Comparison of ENCODE assay signal across 8 cellular contexts in genomic region chr20:36462440-36463211, GRCh38.
DNase-seq lines count a peak whose midpoint lies in the region; ATAC-seq and TF ChIP-seq lines count a peak whose summit lies in the region.

No MANE protein-coding gene starts in this region.

- H3K27me3 ChIP-seq in OCI-LY1 (ENCODE audit: insufficient read depth, low read length) (no peaks in the 10 kb centered on the region), right lobe of liver (no peaks in the 10 kb centered on the region), thoracic aorta (replicated peaks; ENCODE audit: insufficient read depth) (no peaks in the 10 kb centered on the region)

- H3K9ac ChIP-seq in OCI-LY1 (ENCODE audit: low read length): peak overlapping the region; percentile 76

- no peaks in the 10 kb centered on the region for H3K27me3 Mint-ChIP-seq in chondrocyte (ENCODE audit: low read depth)

- no peaks in the 10 kb centered on the region for H3F3A ChIP-seq in OCI-LY1 (ENCODE audit: insufficient read depth, low read length)

- H3K9me2 ChIP-seq in OCI-LY1 (ENCODE audit: low read depth, low read length): no peaks in the 10 kb centered on the region

- H2AFZ ChIP-seq in OCI-LY1 (ENCODE audit: low read length): no peak overlapping the region

- intact Hi-C loops in right lobe of liver (cut with DNase I): no loop called here

- no peaks in the 10 kb centered on the region for H3K9me3 Mint-ChIP-seq in chondrocyte (ENCODE audit: low read depth)

- no peaks in the 10 kb centered on the region for H4K20me1 ChIP-seq in OCI-LY1 (ENCODE audit: insufficient read depth, low read length)

- H3K36me3 ChIP-seq in OCI-LY1 (ENCODE audit: insufficient read depth, low read length) (no peaks in the 10 kb centered on the region), right lobe of liver (no peaks in the 10 kb centered on the region), thoracic aorta (no peaks in the 10 kb centered on the region)

- WGBS in right lobe of liver (ENCODE audit: insufficient coverage, low coverage, low lambda C conversion rate, missing lambda C conversion rate): 6% methylated on average over 17 of the region's 21 CpGs

- no peaks in the 10 kb centered on the region for H3K9me3 ChIP-seq in OCI-LY1 (ENCODE audit: low read length)
- H3K9me3 ChIP-seq in right lobe of liver: no peaks in the 10 kb centered on the region
- H3K9me3 ChIP-seq in thoracic aorta: no peaks in the 10 kb centered on the region

- H3K4me1 ChIP-seq in OCI-LY1 (ENCODE audit: insufficient read depth, low read length, severe bottlenecking): peaks cover 37% of the 10 kb centered on the region
- peaks cover 0 to 29% (median 5%) of the 10 kb centered on the region in 4 donors for H3K4me1 ChIP-seq in right lobe of liver
- peaks cover 45 to 54% of the 10 kb centered on the region in 2 donors for H3K4me1 ChIP-seq in thoracic aorta (ENCODE audit: control insufficient read depth in 1 of 2, low read depth in 2 of 2)

- H3K79me2 ChIP-seq in OCI-LY1 (ENCODE audit: insufficient read depth, low read length): no peaks in the 10 kb centered on the region

- ATAC-seq in right lobe of liver (peak; percentile 1 to 47 (median 8)), thoracic aorta (ENCODE audit: insufficient number of reproducible peaks, low FRiP score, low read depth) (peak; percentile 34), GM21723 (IDR thresholded peaks at IDR 0.05; ENCODE audit: unreplicated experiment) (no peak)

- TF ChIP-seq CTCF in GM12875 (IDR thresholded peaks at IDR 0.05; ENCODE audit: borderline replicate concordance, insufficient read depth, low read depth, low read length): no peak
- TF ChIP-seq CTCF in OCI-LY1 (IDR thresholded peaks at IDR 0.05; ENCODE audit: low read length): no peak
- TF ChIP-seq CTCF in chondrocyte (IDR thresholded peaks at IDR 0.05): no peak
- TF ChIP-seq CTCF in right lobe of liver (IDR thresholded peaks at IDR 0.05): no peak
- no peak for TF ChIP-seq CTCF in thoracic aorta (IDR thresholded peaks at IDR 0.05)

- H3K36me3 Mint-ChIP-seq in chondrocyte (ENCODE audit: low read depth): peaks cover 2% of the 10 kb centered on the region

- H3K4me2 ChIP-seq in OCI-LY1 (ENCODE audit: low read length): peak overlapping the region; percentile 77

- H3K4me1 Mint-ChIP-seq in chondrocyte (ENCODE audit: low read depth): peaks cover 53% of the 10 kb centered on the region

- H3K4me3 ChIP-seq in GM12875 (ENCODE audit: low read depth, low read length) (peak overlapping the region; percentile 70), OCI-LY1 (ENCODE audit: low read depth, low read length, poor library complexity, severe bottlenecking) (peak overlapping the region; percentile 81), right lobe of liver (peak overlapping the region; percentile 67 to 87 (median 73)), thoracic aorta (peak overlapping the region; percentile 83)

- H3K27ac ChIP-seq in OCI-LY1 (ENCODE audit: low read depth, low read length, poor library complexity, severe bottlenecking): no peak overlapping the region
- H3K27ac ChIP-seq in right lobe of liver: peak overlapping the region; percentile 75 to 96 (median 88)
- peak overlapping the region; percentile 97 to 100 for H3K27ac ChIP-seq in thoracic aorta

- DNase-seq in chondrocyte (ENCODE audit: low spot score): no peak
- peak in 1 of 3 donors; percentile 69 for DNase-seq in right lobe of liver
- DNase-seq in thoracic aorta (ENCODE audit: low spot score): no peak
- no peak for DNase-seq in GF-D8 (lab: John Stamatoyannopoulos, UW)
- DNase-seq in NCI-H1092 (lab: John Stamatoyannopoulos, UW): no peak

- TF ChIP-seq POLR2A in right lobe of liver (IDR thresholded peaks at IDR 0.05): peak; percentile 79

- H3K4me3 Mint-ChIP-seq in chondrocyte (ENCODE audit: unreplicated experiment): peak overlapping the region; percentile 98

- peak overlapping the region; percentile 99 for H3K27ac Mint-ChIP-seq in chondrocyte (ENCODE audit: unreplicated experiment)
